ENCODE assay signal across 27 cellular contexts in the genomic region with DNA sequence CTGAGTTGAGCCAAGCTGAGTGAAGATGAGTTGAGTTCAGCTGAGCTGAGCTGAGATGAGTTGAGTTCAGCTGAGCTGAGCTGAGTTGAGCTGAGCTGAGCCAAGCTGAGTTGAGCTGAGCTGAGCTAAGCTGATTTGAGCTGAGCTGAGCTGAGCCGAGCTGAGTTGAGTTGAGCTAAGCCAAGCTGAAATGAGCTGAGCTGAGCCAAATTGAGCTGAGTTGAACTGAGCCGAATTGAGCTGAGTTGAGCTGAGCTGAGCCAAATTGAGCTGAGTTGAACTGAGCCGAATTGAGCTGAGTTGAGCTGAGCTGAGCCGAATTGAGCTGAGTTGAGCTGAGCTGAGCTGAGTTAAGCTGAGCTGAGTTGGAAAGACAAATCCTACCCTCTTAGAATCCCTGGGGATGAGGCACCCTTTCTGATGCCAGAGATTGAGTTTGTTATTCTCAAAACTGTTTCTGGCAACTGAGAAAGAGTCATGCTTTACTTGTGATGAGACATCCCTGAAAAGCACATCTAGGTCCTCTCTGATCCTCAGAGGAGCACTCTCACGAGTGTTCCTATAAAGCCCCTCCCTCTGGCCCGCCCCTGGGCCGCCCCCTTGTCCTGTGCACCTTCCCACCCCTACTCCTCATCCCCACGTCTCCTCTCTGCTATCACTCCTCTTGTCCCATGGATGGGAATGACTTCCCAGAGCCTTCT.
A peak's percentile ranks its signal among the peaks of the same experiment; 100 is the strongest.
DNase-seq lines count a peak whose midpoint lies in the region; TF ChIP-seq lines count a peak whose summit lies in the region.
"Had no signal": no experiment of that assay in that cellular context is flagged by ENCODE, and none has a peak within 500 bp of the region (broad histone marks: within the 10 kb centered on the region; RNA-seq: fewer than 3 reads in every experiment).

No MANE protein-coding gene starts in this region.

- H3K27me3 ChIP-seq in esophagus muscularis mucosa = no peaks in the 10 kb centered on the region
- H3K27me3 ChIP-seq: body of pancreas, esophagus squamous epithelium, heart left ventricle had no signal

- no peaks in the 10 kb centered on the region; the same call in 1 of the 2 replicates for H3K27me3 Mint-ChIP-seq in HFFc6 (ENCODE audit: insufficient read depth)
- H3K27me3 Mint-ChIP-seq: activated naive CD8-positive, alpha-beta T cell treated with anti-CD3 and anti-CD28 coated beads, Interleukin-2, amount 50 U/mL, for 24 hours had no signal

- no peak for TF ChIP-seq EP300 in esophagus muscularis mucosa (IDR thresholded peaks at IDR 0.05)

- H3K4me3 ChIP-seq in AG10803 (ENCODE audit: low read length) = peak overlapping the region; percentile 26; the same call in 1 of the 2 replicates
- H3K4me3 ChIP-seq in esophagus muscularis mucosa = no peak overlapping the region
- H3K4me3 ChIP-seq: body of pancreas, esophagus squamous epithelium, heart left ventricle had no signal

- no peaks in the 10 kb centered on the region for H3K9me3 ChIP-seq in esophagus muscularis mucosa
- H3K9me3 ChIP-seq: body of pancreas, esophagus squamous epithelium had no signal

- no peak overlapping the region for H3K27ac ChIP-seq in esophagus muscularis mucosa (replicated peaks in 1 of 4)
- H3K27ac ChIP-seq: body of pancreas, heart left ventricle, RWPE1 had no signal

- H3K4me1 Mint-ChIP-seq in HFFc6 (ENCODE audit: low read depth) = peaks cover 82% of the 10 kb centered on the region
- H3K4me1 Mint-ChIP-seq: activated B cell treated with CpG ODN at 0.5 μM for 24 hours; activated CD4-positive, alpha-beta memory T cell treated with anti-CD3 and anti-CD28 coated beads, Interleukin-2, amount 10 ng/mL, durations not matched to agents 7 days and 5 days; activated naive CD8-positive, alpha-beta T cell treated with anti-CD3 and anti-CD28 coated beads, Interleukin-2, amount 50 U/mL, for 24 hours; naive thymus-derived CD4-positive, alpha-beta T cell had no signal

- intact Hi-C loops in esophagus muscularis mucosa (cut with DNase I) = no loop called here

- peak overlapping the region; percentile 95 for H3K27ac Mint-ChIP-seq in HFFc6
- H3K27ac Mint-ChIP-seq: activated B cell treated with CpG ODN at 0.5 μM for 24 hours; activated CD4-positive, alpha-beta memory T cell treated with anti-CD3 and anti-CD28 coated beads, Interleukin-2, amount 10 ng/mL, durations not matched to agents 7 days and 5 days; activated naive CD8-positive, alpha-beta T cell treated with anti-CD3 and anti-CD28 coated beads, Interleukin-2, amount 50 U/mL, for 24 hours; CD4-positive, alpha-beta T cell; effector memory CD8-positive, alpha-beta T cell; naive thymus-derived CD4-positive, alpha-beta T cell had no signal

- H3K4me3 Mint-ChIP-seq in HFFc6 = no peak overlapping the region; the same call in 1 of the 2 replicates
- H3K4me3 Mint-ChIP-seq: activated B cell treated with CpG ODN at 0.5 μM for 24 hours; activated CD4-positive, alpha-beta memory T cell treated with anti-CD3 and anti-CD28 coated beads, Interleukin-2, amount 10 ng/mL, durations not matched to agents 7 days and 5 days; activated naive CD8-positive, alpha-beta T cell treated with anti-CD3 and anti-CD28 coated beads, Interleukin-2, amount 50 U/mL, for 24 hours; CD4-positive, alpha-beta T cell; effector memory CD8-positive, alpha-beta T cell; naive thymus-derived CD4-positive, alpha-beta T cell had no signal

- TF ChIP-seq POLR2A in esophagus muscularis mucosa (IDR thresholded peaks at IDR 0.05; ENCODE audit: low read depth) = no peak

- H3K4me1 ChIP-seq in esophagus muscularis mucosa = peaks cover 0 to 15% (median 8%) of the 10 kb centered on the region in 4 donors
- H3K4me1 ChIP-seq: esophagus squamous epithelium had no signal

- TF ChIP-seq CTCF in AG10803 (conservative IDR thresholded peaks at IDR 0.05; ENCODE audit: low read length) = no peak
- no peak for TF ChIP-seq CTCF in HFFc6 (IDR thresholded peaks at IDR 0.05)
- no peak for TF ChIP-seq CTCF in esophagus muscularis mucosa (IDR thresholded peaks at IDR 0.05)

- DNase-seq in AG10803 (ENCODE audit: low read depth) (peak; percentile 73), HFFc6 (peak; percentile 61), esophagus muscularis mucosa (ENCODE audit: extremely low spot score) (peak; percentile 64), mesenteric fat pad (ENCODE audit: low spot score) (peak; percentile 47), ecto neural progenitor cell (ENCODE audit: low spot score) (no peak), COLO668 (lab: John Stamatoyannopoulos, UW; ENCODE audit: unreplicated experiment) (no peak)
- no peak for DNase-seq in activated CD4-positive, alpha-beta T cell treated with anti-CD3 and anti-CD28 coated beads for 1 hour
- DNase-seq in stimulated activated CD4-positive, alpha-beta T cell treated with anti-CD3 and anti-CD28 coated beads, Interleukin-1b, Interleukin-23, amount 100 ng/mL, for 48 hours = no peak
- DNase-seq: activated B cell treated with CpG ODN at 0.5 μM for 24 hours; activated CD4-positive, alpha-beta memory T cell treated with anti-CD3 and anti-CD28 coated beads, Interleukin-2, amount 10 ng/mL, durations not matched to agents 7 days and 5 days; activated gamma-delta T cell; activated naive CD8-positive, alpha-beta T cell treated with anti-CD3 and anti-CD28 coated beads, Interleukin-2, amount 50 U/mL, for 24 hours; body of pancreas; CD4-positive, alpha-beta T cell; DMS 273 treated with DMSO at 0.1 percent for 48 hours; effector memory CD8-positive, alpha-beta T cell; esophagus squamous epithelium; heart left ventricle; left colon; naive thymus-derived CD4-positive, alpha-beta T cell; NCI-H1105; NCI-H2081 treated with DMSO at 0.1 percent for 48 hours; NCI-H446 treated with DMSO at 0.1 percent for 48 hours; occipital lobe; stimulated activated CD4-positive, alpha-beta T cell treated with anti-CD3 and anti-CD28 coated beads, Interleukin-15, amount 100 ng/mL, for 24 hours; T-helper 9 cell had no signal

- H3K9me3 Mint-ChIP-seq in HFFc6 = no peaks in the 10 kb centered on the region
- H3K9me3 Mint-ChIP-seq: activated CD4-positive, alpha-beta memory T cell treated with anti-CD3 and anti-CD28 coated beads, Interleukin-2, amount 10 ng/mL, durations not matched to agents 7 days and 5 days; CD4-positive, alpha-beta T cell had no signal

- no peaks in the 10 kb centered on the region for H3K36me3 ChIP-seq in esophagus muscularis mucosa
- H3K36me3 ChIP-seq: esophagus squamous epithelium, heart left ventricle had no signal

- 64% methylated on average over 8 of the region's 8 CpGs for WGBS in esophagus muscularis mucosa

- H3K36me3 Mint-ChIP-seq in HFFc6 (ENCODE audit: low read depth) = peaks cover 27% of the 10 kb centered on the region

Comparison
In these comparisons a context has a peak if more than half of its experiments do, and no peak if none do; other contexts are left out.
1. DNase-seq: peak in AG10803 (single experiment), HFFc6 (single experiment), esophagus muscularis mucosa (single experiment) and mesenteric fat pad (single experiment); none in ecto neural progenitor cell (single experiment), activated CD4-positive, alpha-beta T cell treated with anti-CD3 and anti-CD28 coated beads for 1 hour (single experiment), COLO668 (single experiment) and stimulated activated CD4-positive, alpha-beta T cell treated with anti-CD3 and anti-CD28 coated beads, Interleukin-1b, Interleukin-23, amount 100 ng/mL, for 48 hours (single experiment).